18 cellular contexts compared by ENCODE assay signal in genomic region chr1:229119161-229119560, GRCh38.
DNase-seq lines count a peak whose midpoint lies in the region; ATAC-seq, FAIRE-seq and TF ChIP-seq lines count a peak whose summit lies in the region.
"Had no signal": no experiment of that assay in that cellular context is flagged by ENCODE, and none has a peak within 500 bp of the region (broad histone marks: within the 10 kb centered on the region; RNA-seq: fewer than 3 reads in every experiment).

No MANE protein-coding gene starts in this region.

- DNase-seq in HCT116 (ENCODE audit: low read depth, low spot score): no peak
- DNase-seq in K562 (ENCODE audit: extremely low read depth in 1 of 4, low spot score in 3 of 4): no peak
- no peak for DNase-seq in mesenchymal stem cell
- no peak for DNase-seq in type B pancreatic cell (ENCODE audit: extremely low spot score, unreplicated experiment)
- DNase-seq in GDM1 (lab: John Stamatoyannopoulos, UW): no peak
- no peak for DNase-seq in foreskin keratinocyte
- DNase-seq: BE2C, KBM-7, NCI-H1105 treated with DMSO at 0.1 percent for 48 hours, NCI-H187 treated with DMSO at 0.1 percent for 48 hours, NCI-H774, Peyer's patch, SHP77 treated with DMSO at 0.1 percent for 48 hours had no signal

- WGBS in K562 (ENCODE audit: insufficient coverage, low coverage, missing lambda C conversion rate): 0% methylated on average over 6 of the region's 6 CpGs
- 93% methylated on average over 5 of the region's 6 CpGs for WGBS in mesenchymal stem cell

- no peak overlapping the region for H3K18ac ChIP-seq in mesenchymal stem cell (ENCODE audit: low read depth in 1 of 2, low read length in 2 of 2)

- H3K4me3 Mint-ChIP-seq in type B pancreatic cell: no peak overlapping the region

- no peak overlapping the region for H3K9ac ChIP-seq in HCT116 (ENCODE audit: low read length)
- no peak overlapping the region for H3K9ac ChIP-seq in K562 (ENCODE audit: insufficient read depth in 1 of 2, low read depth in 2 of 2, low read length in 2 of 2)
- H3K9ac ChIP-seq in mesenchymal stem cell (ENCODE audit: low read length): no peak overlapping the region

- no peaks in the 10 kb centered on the region for H3K9me1 ChIP-seq in K562 (ENCODE audit: control insufficient read depth, insufficient read depth, low read length)

- H3K9me2 ChIP-seq in HCT116 (ENCODE audit: insufficient read depth): no peaks in the 10 kb centered on the region

- H3K9me3 Mint-ChIP-seq in type B pancreatic cell: no peaks in the 10 kb centered on the region

- CTCF ChIA-PET in HCT116 (lab: Charles Lee): no interaction called here
- CTCF ChIA-PET in K562 (lab: Yijun Ruan, JAX; ENCODE audit: low intra/inter-chr PET ratio): no interaction called here

- H3K27me3 Mint-ChIP-seq in type B pancreatic cell: no peaks in the 10 kb centered on the region

- H2AFZ ChIP-seq in HCT116 (ENCODE audit: low read depth, low read length, poor library complexity, severe bottlenecking) (no peak overlapping the region), K562 (ENCODE audit: low read depth, low read length) (no peak overlapping the region), mesenchymal stem cell (ENCODE audit: low read depth, low read length) (no peak overlapping the region)

- H2BK12ac ChIP-seq in mesenchymal stem cell (ENCODE audit: low read length in 2 of 2): peak overlapping the region in 1 of 2 experiments; percentile 32

- no peak for TF ChIP-seq EP300 in K562 (IDR thresholded peaks at IDR 0.05; ENCODE audit: low read length)

- no peaks in the 10 kb centered on the region for H3K79me1 ChIP-seq in mesenchymal stem cell (replicated peaks; ENCODE audit: low read length, poor library complexity, severe bottlenecking)

- peak overlapping the region; percentile 14 for H4K91ac ChIP-seq in mesenchymal stem cell (ENCODE audit: low read length)

- peaks cover 5 to 12% of the 10 kb centered on the region in 2 experiments; a peak in 3 of 4 replicates for H3K4me1 ChIP-seq in HCT116 (ENCODE audit: control insufficient read depth in 1 of 2, insufficient read depth in 2 of 2, low read length in 2 of 2)
- peaks cover 4 to 5% of the 10 kb centered on the region in 2 experiments; a peak in 2 of 5 replicates for H3K4me1 ChIP-seq in K562 (replicated peaks in 1 of 2; ENCODE audit: control insufficient read depth in 2 of 2, insufficient read depth in 2 of 2, low read length in 2 of 2)
- H3K4me1 ChIP-seq in mesenchymal stem cell (ENCODE audit: control insufficient read depth, insufficient read depth, low read depth, low read length): peaks cover 2% of the 10 kb centered on the region
- no peaks in the 10 kb centered on the region for H3K4me1 ChIP-seq in foreskin keratinocyte
- H3K4me1 ChIP-seq: HAP-1 had no signal

- intact Hi-C loops in HCT116 (cut with micrococcal nuclease) (no loop called here), K562 (cut with micrococcal nuclease) (no loop called here)

- H3K4me1 Mint-ChIP-seq in type B pancreatic cell (ENCODE audit: unreplicated experiment): peaks cover 30% of the 10 kb centered on the region

- TF ChIP-seq CTCF in HCT116 (IDR thresholded peaks at IDR 0.05 in 2 of 3, conservative IDR thresholded peaks at IDR 0.05 in 1 of 3; ENCODE audit: borderline replicate concordance in 1 of 3, insufficient read depth in 1 of 3, low read depth in 2 of 3, low read length in 2 of 3): no peak
- no peak for TF ChIP-seq CTCF in K562 (IDR thresholded peaks at IDR 0.05 in 2 of 3, conservative IDR thresholded peaks at IDR 0.05 in 1 of 3; ENCODE audit: insufficient read depth in 2 of 3, low read depth in 1 of 3, low read length in 3 of 3)
- TF ChIP-seq CTCF in type B pancreatic cell (conservative IDR thresholded peaks at IDR 0.05): no peak
- TF ChIP-seq CTCF in foreskin keratinocyte (conservative IDR thresholded peaks at IDR 0.05): no peak

- TF ChIP-seq RAD21 in HCT116 (IDR thresholded peaks at IDR 0.05; ENCODE audit: low read depth) (no peak), K562 (CRISPR knock-in tag; conservative IDR thresholded peaks at IDR 0.05 in 1 of 2, IDR thresholded peaks at IDR 0.05 in 1 of 2) (no peak)

- RAD21 ChIA-PET in HCT116 (lab: Charles Lee; ENCODE audit: low non-redundant PET in 1 of 2, low total read pairs in 2 of 2, uncharacterized antibody in 2 of 2, unreplicated experiment in 2 of 2): no interaction called here

- no peaks in the 10 kb centered on the region for H3K27me3 ChIP-seq in HCT116 (ENCODE audit: insufficient read depth, low read length)
- H3K27me3 ChIP-seq in K562 (ENCODE audit: control insufficient read depth in 2 of 2, insufficient read depth in 2 of 2, low read length in 2 of 2): peaks cover 4 to 58% of the 10 kb centered on the region in 2 experiments
- peaks cover 20 to 33% of the 10 kb centered on the region in 2 experiments for H3K27me3 ChIP-seq in mesenchymal stem cell (ENCODE audit: control insufficient read depth in 1 of 2, insufficient read depth in 1 of 2, low read length in 2 of 2)
- H3K27me3 ChIP-seq in foreskin keratinocyte: peaks cover 2% of the 10 kb centered on the region
- H3K27me3 ChIP-seq: BE2C, Peyer's patch had no signal

- H2AK5ac ChIP-seq in mesenchymal stem cell (ENCODE audit: low read length, severe bottlenecking): no peak overlapping the region

- H3K27ac Mint-ChIP-seq in type B pancreatic cell: peak overlapping the region; percentile 10

- H2BK5ac ChIP-seq in mesenchymal stem cell (ENCODE audit: low read depth, low read length, poor library complexity, severe bottlenecking): no peak overlapping the region

- no peak overlapping the region for H2BK120ac ChIP-seq in mesenchymal stem cell (ENCODE audit: low read depth, low read length)

- H3K36me3 ChIP-seq in HCT116 (ENCODE audit: control insufficient read depth in 1 of 2, insufficient read depth in 2 of 2, low read length in 2 of 2) (no peaks in the 10 kb centered on the region), K562 (ENCODE audit: control insufficient read depth, insufficient read depth, low read length) (no peaks in the 10 kb centered on the region), mesenchymal stem cell (ENCODE audit: control insufficient read depth in 1 of 2, insufficient read depth in 2 of 2, low read depth in 1 of 2, low read length in 2 of 2) (no peaks in the 10 kb centered on the region)
- H3K36me3 ChIP-seq: BE2C, HAP-1, Peyer's patch had no signal

- no peak for FAIRE-seq in K562 (lab: Jason Lieb, UNC)
- FAIRE-seq: GM12878, GM18507, HTR-8/SVneo had no signal

- no peak overlapping the region for H3K27ac ChIP-seq in HCT116 (ENCODE audit: low read depth, low read length)
- H3K27ac ChIP-seq in K562 (ENCODE audit: extremely low read depth, low read depth, low read length): no peak overlapping the region
- H3K27ac ChIP-seq in mesenchymal stem cell (ENCODE audit: low read length, poor library complexity, severe bottlenecking): no peak overlapping the region
- no peak overlapping the region for H3K27ac ChIP-seq in foreskin keratinocyte
- H3K27ac ChIP-seq: Peyer's patch had no signal

- BruUV-seq in HCT116 (replicated peaks; lab: Mats Ljungman, UMichigan): no TSS peak
- no TSS peak for BruUV-seq in K562 (replicated peaks; lab: Mats Ljungman, UMichigan)

- peak overlapping the region; percentile 36; the same call in 1 of the 2 replicates for H3K4me2 ChIP-seq in HCT116 (ENCODE audit: low read length)
- no peak overlapping the region for H3K4me2 ChIP-seq in K562 (ENCODE audit: insufficient read depth, low read length)
- no peak overlapping the region for H3K4me2 ChIP-seq in mesenchymal stem cell (ENCODE audit: low read length, poor library complexity, severe bottlenecking)

- H3K4me3 ChIP-seq in HCT116 (replicated peaks in 1 of 2; ENCODE audit: low read depth in 1 of 2, low read length in 2 of 2) (no peak overlapping the region), K562 (no peak overlapping the region), mesenchymal stem cell (ENCODE audit: insufficient read depth in 1 of 2, low read depth in 1 of 2, low read length in 2 of 2) (no peak overlapping the region)
- H3K4me3 ChIP-seq: GM12878, HAP-1, Peyer's patch had no signal

- POLR2A ChIA-PET in HCT116 (lab: Charles Lee) (no interaction called here), K562 (lab: Yijun Ruan, JAX) (interaction anchor here (0.6 kb wide), 1 partner anchor 32 kb away, joined by 3 read pairs; no protein-coding TSS in a partner anchor)

- ATAC-seq in HCT116 (peak; percentile 57; the same call in 1 of the 2 replicates), K562 (no peak), HG03108 (IDR thresholded peaks at IDR 0.05; ENCODE audit: unreplicated experiment) (no peak), foreskin keratinocyte (no peak)
- ATAC-seq: GM12878 had no signal

- TF ChIP-seq POLR2A in HCT116 (IDR thresholded peaks at IDR 0.05; ENCODE audit: borderline replicate concordance, extremely low read depth, insufficient read depth, insufficient read length): no peak
- no peak for TF ChIP-seq POLR2A in K562 (conservative IDR thresholded peaks at IDR 0.05)

- peaks cover 4% of the 10 kb centered on the region for H3K36me3 Mint-ChIP-seq in type B pancreatic cell

- H3K9me3 ChIP-seq in HCT116 (ENCODE audit: control insufficient read depth in 1 of 2, insufficient read depth in 1 of 2, low read depth in 1 of 2, low read length in 2 of 2) (no peaks in the 10 kb centered on the region), K562 (replicated peaks; ENCODE audit: control insufficient read depth, insufficient read depth, low read depth, low read length) (no peaks in the 10 kb centered on the region), mesenchymal stem cell (ENCODE audit: control insufficient read depth, low read length) (no peaks in the 10 kb centered on the region)
- H3K9me3 ChIP-seq: BE2C, HAP-1, Peyer's patch had no signal

- no peaks in the 10 kb centered on the region for H3K79me2 ChIP-seq in HCT116 (ENCODE audit: insufficient read depth, low read length)
- no peaks in the 10 kb centered on the region for H3K79me2 ChIP-seq in K562 (ENCODE audit: control insufficient read depth, insufficient read depth, low read length)

- H2BK15ac ChIP-seq in mesenchymal stem cell (ENCODE audit: low read depth, poor library complexity, severe bottlenecking): no peak overlapping the region

- H3K23ac ChIP-seq in mesenchymal stem cell (ENCODE audit: low read length in 2 of 2): no peak overlapping the region

- no peaks in the 10 kb centered on the region for H4K20me1 ChIP-seq in HCT116 (ENCODE audit: insufficient read depth)
- no peaks in the 10 kb centered on the region for H4K20me1 ChIP-seq in K562 (replicated peaks; ENCODE audit: control insufficient read depth, insufficient read depth, low read length)

- no peak overlapping the region for H4K8ac ChIP-seq in mesenchymal stem cell (ENCODE audit: low read length)

- H3K14ac ChIP-seq in mesenchymal stem cell (ENCODE audit: low read length in 2 of 2): no peak overlapping the region

- in situ Hi-C loops in K562 (cut with MboI): no loop called here

- no peak overlapping the region for H3K4ac ChIP-seq in mesenchymal stem cell (ENCODE audit: low read depth in 1 of 2, low read length in 2 of 2)

TF ChIP-seq in HCT116, 20 proteins besides CTCF, POLR2A, EP300 and RAD21 (continues in another document):
- TF ChIP-seq JUND (IDR thresholded peaks at IDR 0.05) (no peak), ZFX (IDR thresholded peaks at IDR 0.05) (no peak)
